In the genomic region with DNA sequence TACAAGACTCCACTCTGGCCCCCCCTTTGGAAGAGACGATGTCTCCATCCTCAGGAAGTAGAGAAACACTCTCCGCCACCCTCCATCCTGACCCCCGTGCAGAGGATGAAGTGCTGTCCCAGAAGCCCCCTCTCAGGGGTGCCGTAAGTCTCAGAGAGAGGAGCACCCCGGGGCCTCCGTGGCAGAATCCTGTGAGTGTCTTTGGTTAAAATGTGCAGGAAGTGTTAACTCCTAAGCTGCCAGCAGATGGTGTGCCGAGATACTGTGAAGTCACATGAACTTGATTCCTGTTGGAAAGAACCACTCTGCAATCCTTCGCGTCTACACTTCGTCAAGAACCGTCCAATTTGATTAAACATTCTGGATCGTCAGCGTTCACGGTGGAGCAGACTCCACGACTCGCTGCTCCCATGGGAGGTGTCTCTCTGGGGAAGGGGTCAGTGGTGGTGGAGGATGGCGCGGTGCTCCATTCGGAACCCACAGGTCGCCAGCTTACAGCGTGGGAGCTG, we compare ENCODE assay signal across 9 cellular contexts. TPM values are rescaled to one million over a fixed set of nuclear protein-coding genes. Genes with fewer than 3 reads are reported as not detected.
DNase-seq lines count a peak whose midpoint lies in the region; ATAC-seq and TF ChIP-seq lines count a peak whose summit lies in the region.
"Had no signal": no experiment of that assay in that cellular context is flagged by ENCODE, and none has a peak within 500 bp of the region (broad histone marks: within the 10 kb centered on the region; RNA-seq: fewer than 3 reads in every experiment).

No MANE protein-coding gene starts in this region.

- H3K27me3 ChIP-seq in BLaER1 (no peaks in the 10 kb centered on the region), osteoblast (ENCODE audit: insufficient read depth, low read length) (no peaks in the 10 kb centered on the region)
- H3K27me3 ChIP-seq in effector memory CD4-positive, alpha-beta T cell (replicated peaks; ENCODE audit: control insufficient read depth, insufficient read depth, low read length, poor library complexity, severe bottlenecking) = no peaks in the 10 kb centered on the region

- H3K4me1 ChIP-seq in BLaER1 = peaks cover 85% of the 10 kb centered on the region
- H3K4me1 ChIP-seq in effector memory CD4-positive, alpha-beta T cell (ENCODE audit: control insufficient read depth, insufficient read depth, low read length, poor library complexity, severe bottlenecking) = peaks cover 41% of the 10 kb centered on the region
- peaks cover 29% of the 10 kb centered on the region for H3K4me1 ChIP-seq in osteoblast (ENCODE audit: insufficient read depth, low read length)

- H3K4me2 ChIP-seq in BLaER1 = peak overlapping the region; percentile 99
- peak overlapping the region; percentile 4 for H3K4me2 ChIP-seq in osteoblast (ENCODE audit: insufficient read depth, low read length)

- H3K9me3 ChIP-seq in BLaER1 = no peaks in the 10 kb centered on the region
- H3K9me3 ChIP-seq in effector memory CD4-positive, alpha-beta T cell (ENCODE audit: control insufficient read depth, low read length) = no peaks in the 10 kb centered on the region
- H3K9me3 ChIP-seq in osteoblast (ENCODE audit: low read depth, low read length) = no peaks in the 10 kb centered on the region

- peaks cover 30% of the 10 kb centered on the region for H3K36me3 Mint-ChIP-seq in T-cell

- peaks cover 99% of the 10 kb centered on the region for H3K79me2 ChIP-seq in osteoblast (ENCODE audit: insufficient read depth, low read length)

- H3K27ac ChIP-seq in BLaER1 (peak overlapping the region; percentile 76), osteoblast (ENCODE audit: low read depth, low read length) (peak overlapping the region; percentile 83)
- H3K27ac ChIP-seq in effector memory CD4-positive, alpha-beta T cell (ENCODE audit: insufficient read depth, low read length, poor library complexity, severe bottlenecking) = peak overlapping the region; percentile 69

- no peaks in the 10 kb centered on the region for H3K9me3 Mint-ChIP-seq in T-cell

- no peaks in the 10 kb centered on the region for H3K27me3 Mint-ChIP-seq in T-cell

- TF ChIP-seq CTCF in osteoblast (IDR thresholded peaks at IDR 0.05; ENCODE audit: extremely low read depth, low read depth, low read length) = peak; percentile 51

- peak overlapping the region; percentile 46 for H3K4me3 ChIP-seq in BLaER1
- H3K4me3 ChIP-seq in effector memory CD4-positive, alpha-beta T cell (ENCODE audit: insufficient read depth, low read depth, low read length, poor library complexity, severe bottlenecking) = peak overlapping the region; percentile 24
- no peak overlapping the region for H3K4me3 ChIP-seq in osteoblast (ENCODE audit: insufficient read depth, low read length)
- H3K4me3 ChIP-seq: lung had no signal

- H2AFZ ChIP-seq in osteoblast (ENCODE audit: low read length) = no peak overlapping the region

- DNase-seq in T-cell = peak in 12 of 34 experiments; percentile 20 to 53 (median 28)
- no peak for DNase-seq in effector memory CD4-positive, alpha-beta T cell
- no peak for DNase-seq in osteoblast (ENCODE audit: insufficient read length, low spot score, missing footprints)
- DNase-seq in NCI-H2196 (lab: John Stamatoyannopoulos, UW; ENCODE audit: unreplicated experiment) = no peak
- no peak for DNase-seq in GM03348 (ENCODE audit: low spot score)

- H3K36me3 ChIP-seq in BLaER1 (peaks cover 31% of the 10 kb centered on the region), osteoblast (ENCODE audit: insufficient read depth, low read length) (peaks cover 4% of the 10 kb centered on the region)
- H3K36me3 ChIP-seq in effector memory CD4-positive, alpha-beta T cell (ENCODE audit: control insufficient read depth, insufficient read depth, low read length) = no peaks in the 10 kb centered on the region

- ATAC-seq in GM21447 (IDR thresholded peaks at IDR 0.05; ENCODE audit: unreplicated experiment) = peak; percentile 33
- ATAC-seq in T-cell (replicated peaks in 1 of 4) = peak in 2 of 4 experiments; percentile 29 to 30
- ATAC-seq in HG02759 (IDR thresholded peaks at IDR 0.05; ENCODE audit: unreplicated experiment) = no peak

- CTCF ChIA-PET in T-cell (lab: Charles Lee) = interaction anchor here in 1 of 2 donors (0.6 kb wide), 1 partner anchor 10 kb away, joined by 6 read pairs; no protein-coding TSS in a partner anchor

- POLR2A ChIA-PET in T-cell (lab: Charles Lee) = no interaction called here

- H3K27ac Mint-ChIP-seq in T-cell = peak overlapping the region; percentile 90 to 91

- H3K4me1 Mint-ChIP-seq in T-cell = peaks cover 81 to 97% (median 97%) of the 10 kb centered on the region in 3 donors

- H3K9ac ChIP-seq in BLaER1 = peak overlapping the region; percentile 100

- H3K4me3 Mint-ChIP-seq in T-cell = peak overlapping the region; percentile 72 to 89 (median 78)

- H4K20me1 ChIP-seq in BLaER1 (no peaks in the 10 kb centered on the region; the same call in 1 of the 2 replicates), osteoblast (ENCODE audit: insufficient read depth, low read length) (peaks cover 13% of the 10 kb centered on the region)

RNA-seq across cellular contexts. Expression of gene BANP, which starts 5.6 kb away (rescaled TPM):
- 10 to 100 TPM; 57.1 to 81.9 (median 69.4) TPM for total RNA-seq in T-cell
- total RNA-seq in osteoblast = 20.3 and 23.5 TPM in 2 replicates

RNA-seq across cellular contexts. Expression of gene CA5A, which starts 20.5 kb away (rescaled TPM):
- under 1 TPM in 1 of 5 donors, not detected in 4; 0.20 TPM for total RNA-seq in T-cell
- total RNA-seq in osteoblast = not detected in 2 replicates
